Comparison of ENCODE assay signal across 17 cellular contexts in the genomic region with DNA sequence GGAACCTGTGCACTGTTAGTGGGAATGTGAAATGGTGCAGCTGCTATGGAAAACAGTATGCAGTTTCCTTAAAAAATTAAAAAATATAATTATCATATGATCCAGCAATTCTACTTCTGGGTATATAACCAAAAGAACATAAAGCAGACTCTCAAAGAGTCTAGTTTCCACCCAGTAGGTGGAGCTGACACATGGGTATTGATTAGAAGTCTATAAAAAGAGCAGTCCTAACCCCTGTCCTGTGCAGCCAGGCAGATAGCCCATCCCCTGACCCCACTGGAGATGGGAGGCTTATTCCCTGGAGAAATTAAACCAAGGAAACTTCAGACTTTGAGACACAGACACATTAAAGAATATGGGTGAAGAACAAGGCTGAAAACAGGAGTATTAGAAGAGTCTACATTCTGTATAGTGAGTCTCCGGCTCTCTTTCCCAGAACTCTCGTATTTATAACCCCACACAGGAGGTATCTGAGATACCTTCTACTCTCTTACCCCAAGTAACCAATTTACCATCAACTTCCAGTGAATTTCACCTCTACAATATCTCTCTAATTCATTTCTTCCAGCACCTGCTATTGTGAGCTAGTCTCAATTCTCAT.
A peak's percentile ranks its signal among the peaks of the same experiment; 100 is the strongest.
DNase-seq lines count a peak whose midpoint lies in the region; ATAC-seq, FAIRE-seq and TF ChIP-seq lines count a peak whose summit lies in the region.
"Had no signal": no experiment of that assay in that cellular context is flagged by ENCODE, and none has a peak within 500 bp of the region (broad histone marks: within the 10 kb centered on the region; RNA-seq: fewer than 3 reads in every experiment).

No MANE protein-coding gene starts in this region.

- in situ Hi-C loops in brain microvascular endothelial cell (cut with HindIII; ENCODE audit: low pct_ligation_motif_present, low sequenced_read_pairs): no loop called here

- H3K27ac Mint-ChIP-seq in activated CD4-positive, alpha-beta T cell treated with anti-CD3 and anti-CD28 coated beads for 36 hours: no peak overlapping the region
- H3K27ac Mint-ChIP-seq: activated naive CD8-positive, alpha-beta T cell treated with anti-CD3 and anti-CD28 coated beads, Interleukin-2, amount 10 ng/mL, durations not matched to agents 7 days and 5 days; CD14-positive monocyte; stimulated activated naive CD8-positive, alpha-beta T cell treated with anti-CD3 and anti-CD28 coated beads, Interleukin-15, Interleukin-2, amounts not matched to agents 100 ng/mL and 50 ng/mL, for 24 hours had no signal

- CTCF ChIA-PET in A549 (lab: Yijun Ruan, JAX) (interaction anchor here (1.8 kb wide), 1 partner anchor 157 kb away, joined by 4 read pairs; no protein-coding TSS in a partner anchor), GM10248 (lab: Yijun Ruan, JAX) (no interaction called here)
- CTCF ChIA-PET in activated CD4-positive, alpha-beta T cell treated with anti-CD3 and anti-CD28 coated beads for 36 hours (lab: Charles Lee): interaction anchor here (0.6 kb wide), 1 partner anchor 80 kb away, joined by 3 read pairs; no protein-coding TSS in a partner anchor

- no peaks in the 10 kb centered on the region; the same call in 2 of the 3 replicates for H3K9me3 ChIP-seq in A549

- peak in 1 of 2 experiments; percentile 28; a peak in 2 of 5 replicates for TF ChIP-seq RAD21 in A549 (conservative IDR thresholded peaks at IDR 0.05 in 1 of 2, IDR thresholded peaks at IDR 0.05 in 1 of 2)

- ATAC-seq in A549: peak; percentile 68 to 77; a peak in 4 of 6 replicates
- no peak for ATAC-seq in HG02938 (IDR thresholded peaks at IDR 0.05; ENCODE audit: unreplicated experiment)
- no peak for ATAC-seq in activated CD4-positive, alpha-beta T cell treated with anti-CD3 and anti-CD28 coated beads for 36 hours
- ATAC-seq: left colon had no signal

- no peak overlapping the region for H3K4me2 ChIP-seq in A549

- POLR2A ChIA-PET in A549 (lab: Yijun Ruan, JAX): interaction anchor here (0.5 kb wide), 1 partner anchor 98 kb away, joined by 3 read pairs; no protein-coding TSS in a partner anchor
- POLR2A ChIA-PET in GM10248 (lab: Yijun Ruan, JAX): no interaction called here
- POLR2A ChIA-PET in activated CD4-positive, alpha-beta T cell treated with anti-CD3 and anti-CD28 coated beads for 36 hours (lab: Charles Lee): interaction anchor here (0.6 kb wide), 1 partner anchor 9 kb away, joined by 4 read pairs; no protein-coding TSS in a partner anchor

- TF ChIP-seq POLR2A in A549 (IDR thresholded peaks at IDR 0.05; ENCODE audit: low read length) (no peak), NB4 (IDR thresholded peaks at IDR 0.05; ENCODE audit: extremely low read depth, insufficient read length) (no peak)

- H3K27me3 Mint-ChIP-seq in activated CD4-positive, alpha-beta T cell treated with anti-CD3 and anti-CD28 coated beads for 36 hours: no peaks in the 10 kb centered on the region
- H3K27me3 Mint-ChIP-seq: activated naive CD8-positive, alpha-beta T cell treated with anti-CD3 and anti-CD28 coated beads, Interleukin-2, amount 10 ng/mL, durations not matched to agents 7 days and 5 days; stimulated activated naive CD8-positive, alpha-beta T cell treated with anti-CD3 and anti-CD28 coated beads, Interleukin-15, Interleukin-2, amounts not matched to agents 100 ng/mL and 50 ng/mL, for 24 hours had no signal

- no peak for FAIRE-seq in A549 (lab: Jason Lieb, UNC)
- FAIRE-seq: GM12891 had no signal

- no peaks in the 10 kb centered on the region for H3K9me3 Mint-ChIP-seq in activated CD4-positive, alpha-beta T cell treated with anti-CD3 and anti-CD28 coated beads for 36 hours (ENCODE audit: low read depth)

- no peak for TF ChIP-seq EP300 in A549 (IDR thresholded peaks at IDR 0.05)

- WGBS in A549 (ENCODE audit: missing lambda C conversion rate): 59% methylated on average over 2 of the region's 2 CpGs

- H3K27me3 ChIP-seq in brain microvascular endothelial cell (replicated peaks): no peaks in the 10 kb centered on the region

- no peak; the same call in 2 of the 3 replicates for TF ChIP-seq CTCF in A549 (IDR thresholded peaks at IDR 0.05)
- no peak for TF ChIP-seq CTCF in GM10248 (IDR thresholded peaks at IDR 0.05; ENCODE audit: control extremely low read depth, extremely low read depth, low read depth, missing control alignments)
- TF ChIP-seq CTCF in NB4 (IDR thresholded peaks at IDR 0.05; ENCODE audit: low read depth, low read length): peak; percentile 32
- peak; percentile 3 for TF ChIP-seq CTCF in brain microvascular endothelial cell (IDR thresholded peaks at IDR 0.05; ENCODE audit: low read depth, low read length, missing control alignments)

- intact Hi-C loops in activated CD4-positive, alpha-beta T cell treated with anti-CD3 and anti-CD28 coated beads for 36 hours (cut with DNase I, micrococcal nuclease): no loop called here

- H3K36me3 Mint-ChIP-seq in activated CD4-positive, alpha-beta T cell treated with anti-CD3 and anti-CD28 coated beads for 36 hours (ENCODE audit: low read depth): no peaks in the 10 kb centered on the region
- H3K36me3 Mint-ChIP-seq: activated naive CD8-positive, alpha-beta T cell treated with anti-CD3 and anti-CD28 coated beads, Interleukin-2, amount 10 ng/mL, durations not matched to agents 7 days and 5 days; CD14-positive monocyte had no signal

- H3K4me1 ChIP-seq in A549: no peaks in the 10 kb centered on the region

- H3K4me1 Mint-ChIP-seq in activated CD4-positive, alpha-beta T cell treated with anti-CD3 and anti-CD28 coated beads for 36 hours: no peaks in the 10 kb centered on the region
- H3K4me1 Mint-ChIP-seq: activated naive CD8-positive, alpha-beta T cell treated with anti-CD3 and anti-CD28 coated beads, Interleukin-2, amount 10 ng/mL, durations not matched to agents 7 days and 5 days; CD14-positive monocyte had no signal

- H3K27ac ChIP-seq in A549 (no peak overlapping the region), brain microvascular endothelial cell (no peak overlapping the region)
- H3K27ac ChIP-seq: SK-N-MC had no signal

- H3K36me3 ChIP-seq in brain microvascular endothelial cell (replicated peaks): no peaks in the 10 kb centered on the region

- H3K4me3 ChIP-seq in A549 (no peak overlapping the region), NB4 (ENCODE audit: low read depth, low read length) (no peak overlapping the region), brain microvascular endothelial cell (ENCODE audit: low read depth, low read length) (no peak overlapping the region)
- H3K4me3 ChIP-seq: SK-N-MC had no signal

- H3K4me3 Mint-ChIP-seq in activated CD4-positive, alpha-beta T cell treated with anti-CD3 and anti-CD28 coated beads for 36 hours: no peak overlapping the region
- H3K4me3 Mint-ChIP-seq: activated naive CD8-positive, alpha-beta T cell treated with anti-CD3 and anti-CD28 coated beads, Interleukin-2, amount 10 ng/mL, durations not matched to agents 7 days and 5 days; CD14-positive monocyte; stimulated activated naive CD8-positive, alpha-beta T cell treated with anti-CD3 and anti-CD28 coated beads, Interleukin-15, Interleukin-2, amounts not matched to agents 100 ng/mL and 50 ng/mL, for 24 hours had no signal

- DNase-seq in A549 (ENCODE audit: low read depth in 1 of 2, low spot score in 1 of 2) (no peak), GM10248 (ENCODE audit: extremely low spot score) (peak; percentile 19), NB4 (ENCODE audit: low read depth) (peak; percentile 29), brain microvascular endothelial cell (no peak), A172 (ENCODE audit: low spot score) (no peak), NCI-H524 treated with DMSO at 0.1 percent for 48 hours (lab: John Stamatoyannopoulos, UW) (no peak)
- no peak for DNase-seq in activated CD4-positive, alpha-beta T cell treated with anti-CD3 and anti-CD28 coated beads for 36 hours
- DNase-seq: activated naive CD8-positive, alpha-beta T cell treated with anti-CD3 and anti-CD28 coated beads, Interleukin-2, amount 10 ng/mL, durations not matched to agents 7 days and 5 days; left colon; NCI-H1930; nucleus accumbens; stimulated activated CD4-positive, alpha-beta T cell treated with anti-CD3 and anti-CD28 coated beads, Interleukin-2, amount 100 ng/mL, for 24 hours had no signal

TF ChIP-seq in A549, 52 proteins besides CTCF, POLR2A, EP300 and RAD21:
- TF ChIP-seq EHF (CRISPR knock-in tag; IDR thresholded peaks at IDR 0.05): no peak
- TF ChIP-seq, protein P1, sequence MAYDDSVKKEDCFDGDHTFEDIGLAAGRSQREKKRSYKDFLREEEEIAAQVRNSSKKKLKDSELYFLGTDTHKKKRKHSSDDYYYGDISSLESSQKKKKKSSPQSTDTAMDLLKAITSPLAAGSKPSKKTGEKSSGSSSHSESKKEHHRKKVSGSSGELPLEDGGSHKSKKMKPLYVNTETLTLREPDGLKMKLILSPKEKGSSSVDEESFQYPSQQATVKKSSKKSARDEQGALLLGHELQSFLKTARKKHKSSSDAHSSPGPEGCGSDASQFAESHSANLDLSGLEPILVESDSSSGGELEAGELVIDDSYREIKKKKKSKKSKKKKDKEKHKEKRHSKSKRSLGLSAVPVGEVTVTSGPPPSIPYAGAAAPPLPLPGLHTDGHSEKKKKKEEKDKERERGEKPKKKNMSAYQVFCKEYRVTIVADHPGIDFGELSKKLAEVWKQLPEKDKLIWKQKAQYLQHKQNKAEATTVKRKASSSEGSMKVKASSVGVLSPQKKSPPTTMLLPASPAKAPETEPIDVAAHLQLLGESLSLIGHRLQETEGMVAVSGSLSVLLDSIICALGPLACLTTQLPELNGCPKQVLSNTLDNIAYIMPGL (CRISPR knock-in tag; IDR thresholded peaks at IDR 0.05; ENCODE audit: borderline replicate concordance): no peak
- TF ChIP-seq MAZ (IDR thresholded peaks at IDR 0.05; ENCODE audit: borderline replicate concordance, low read depth, low read length): no peak
- TF ChIP-seq BHLHE40 (IDR thresholded peaks at IDR 0.05; ENCODE audit: low read depth, low read length): no peak

Comparison
In these comparisons a context has a peak if more than half of its experiments do, and no peak if none do; other contexts are left out.
1. ATAC-seq: peak in A549 (2 of 2); none in HG02938 (single experiment) and activated CD4-positive, alpha-beta T cell treated with anti-CD3 and anti-CD28 coated beads for 36 hours (single experiment).
2. DNase-seq: peak in GM10248 (single experiment) and NB4 (single experiment); none in A549 (0 of 2), brain microvascular endothelial cell (single experiment), A172 (single experiment), NCI-H524 treated with DMSO at 0.1 percent for 48 hours (single experiment) and activated CD4-positive, alpha-beta T cell treated with anti-CD3 and anti-CD28 coated beads for 36 hours (single experiment).
3. CTCF ChIP-seq: peak in NB4 (single experiment) and brain microvascular endothelial cell (single experiment); none in A549 (single experiment) and GM10248 (single experiment).